In the genomic region with DNA sequence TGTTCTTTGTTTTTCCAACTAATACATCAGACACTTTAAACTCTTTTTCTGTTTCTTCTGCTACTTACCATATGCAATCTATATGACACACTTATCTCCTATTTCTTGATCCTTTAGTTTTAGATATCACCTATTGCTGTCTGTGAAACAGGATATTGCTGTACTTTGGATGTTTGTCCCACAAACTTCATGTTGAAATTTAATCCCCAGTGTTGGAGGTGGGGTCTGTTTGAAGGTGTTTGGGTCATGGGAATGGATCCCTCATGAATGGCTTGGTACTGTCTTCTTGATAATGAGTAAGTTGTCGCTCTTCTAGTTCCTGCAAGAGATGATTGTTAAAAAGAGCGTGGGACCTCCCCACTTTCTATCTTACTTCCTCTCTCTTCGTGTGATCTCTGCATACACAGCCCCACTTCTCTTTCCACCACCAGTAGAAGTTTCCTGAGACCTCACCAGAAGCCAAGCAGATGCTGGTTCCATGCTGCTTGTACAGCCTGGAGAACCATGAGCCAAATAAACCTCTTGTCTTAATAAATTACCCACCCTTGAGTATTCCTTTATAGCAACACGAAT, we compare ENCODE assay signal across 10 cellular contexts.
DNase-seq lines count a peak whose midpoint lies in the region; ATAC-seq and TF ChIP-seq lines count a peak whose summit lies in the region.
"Had no signal": no experiment of that assay in that cellular context is flagged by ENCODE, and none has a peak within 500 bp of the region (broad histone marks: within the 10 kb centered on the region; RNA-seq: fewer than 3 reads in every experiment).

No MANE protein-coding gene starts in this region.

- DNase-seq in GM13976 (ENCODE audit: low spot score) (peak; percentile 24), KBM-7 (peak; percentile 16), NCI-H510A (lab: John Stamatoyannopoulos, UW) (no peak), DMS 273 (lab: John Stamatoyannopoulos, UW; ENCODE audit: unreplicated experiment) (no peak), HUDEP-2 (lab: John Stamatoyannopoulos, UW; ENCODE audit: unreplicated experiment in 76 of 76) (no peak), GOT3 (lab: John Stamatoyannopoulos, UW) (no peak)
- DNase-seq: C1 segment of cervical spinal cord, NCI-H2227 treated with DMSO at 0.1 percent for 48 hours had no signal

- ATAC-seq in GM19452 (IDR thresholded peaks at IDR 0.05; ENCODE audit: unreplicated experiment): peak; percentile 97
- ATAC-seq in HG02885 (IDR thresholded peaks at IDR 0.05; ENCODE audit: poor library complexity, unreplicated experiment): peak; percentile 99

- TF ChIP-seq CTCF in GM13976 (IDR thresholded peaks at IDR 0.05; ENCODE audit: borderline replicate concordance, control extremely low read depth, extremely low read depth, insufficient read depth, missing control alignments): no peak

- in situ Hi-C loops in GM13976 (cut with MboI; ENCODE audit: low sequenced_read_pairs, unreplicated experiment) (no loop called here), KBM-7 (cut with MboI; ENCODE audit: low pct_unique_long_range_greater_than_20kb, low sequenced_read_pairs) (no loop called here)

Comparison
In these comparisons a context has a peak if more than half of its experiments do, and no peak if none do; other contexts are left out.
1. DNase-seq: peak in GM13976 (single experiment) and KBM-7 (single experiment); none in NCI-H510A (single experiment), DMS 273 (single experiment), HUDEP-2 (0 of 76) and GOT3 (single experiment).